In genomic region chr16:12132290-12132689, GRCh38 we compare ENCODE assay signal across 2 cellular contexts.
TF ChIP-seq lines count a peak whose summit lies in the region.

No MANE protein-coding gene starts in this region.

TF ChIP-seq in IMR-90, 13 proteins besides CTCF, POLR2A, EP300 and RAD21:
- TF ChIP-seq CEBPB (IDR thresholded peaks at IDR 0.05; ENCODE audit: low read depth, low read length) (peak; percentile 90), BHLHE40 (IDR thresholded peaks at IDR 0.05; ENCODE audit: low read depth, low read length) (no peak)

TF ChIP-seq in GM12878, 131 proteins besides CTCF, POLR2A, EP300 and RAD21:
- TF ChIP-seq BCL3 (IDR thresholded peaks at IDR 0.05; ENCODE audit: borderline replicate concordance, insufficient read depth, low read depth, low read length, poor library complexity, severe bottlenecking) = peak; percentile 53
- TF ChIP-seq SUZ12 (IDR thresholded peaks at IDR 0.05; ENCODE audit: unreplicated experiment) = no peak
TF ChIP-seq in GM12878: peak in this region for 1.
